Comparison of ENCODE assay signal across 15 cellular contexts in the genomic region with DNA sequence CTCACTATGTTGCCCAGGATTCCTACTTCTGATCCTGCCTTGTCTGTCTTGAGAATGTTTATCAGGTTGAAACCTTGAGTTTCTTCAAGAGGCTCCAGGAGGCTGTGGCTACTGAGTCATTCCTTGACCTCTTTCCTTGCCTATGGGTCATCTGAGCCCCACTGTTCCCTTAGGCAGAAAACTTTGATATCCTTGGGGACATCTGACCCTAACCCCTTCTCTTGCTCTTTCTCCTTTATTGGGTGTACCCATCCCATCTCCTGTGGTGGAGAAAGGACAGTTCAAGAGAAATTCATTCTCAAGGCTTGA.
"Had no signal": no experiment of that assay in that cellular context is flagged by ENCODE, and none has a peak within 500 bp of the region (broad histone marks: within the 10 kb centered on the region; RNA-seq: fewer than 3 reads in every experiment).

No MANE protein-coding gene starts in this region.

- ATAC-seq: stimulated activated naive B cell treated with anti-CD40 and anti-IgM and Interleukin-4, amounts not matched to agents 10 μg/mL and 1 μg/mL and 100 μg/mL, for 72 hours; WTC11 had no signal

- H3K4me1 ChIP-seq: pancreas had no signal

- H3K4me3 ChIP-seq: heart left ventricle, pancreas, smooth muscle cell, transverse colon had no signal

- H3K9me3 ChIP-seq: heart left ventricle, pancreas, transverse colon had no signal

- FAIRE-seq: endometrium, frontal cortex, pancreas had no signal

- H3K4me3 Mint-ChIP-seq: activated CD4-positive, alpha-beta T cell treated with anti-CD3 and anti-CD28 coated beads, Interleukin-2, amount 10 ng/mL, durations not matched to agents 7 days and 5 days; activated naive CD4-positive, alpha-beta T cell treated with anti-CD3 and anti-CD28 coated beads, Interleukin-2, amount 50 U/mL, for 24 hours; memory B cell; stimulated activated naive B cell treated with anti-CD40 and anti-IgM and Interleukin-4, amounts not matched to agents 10 μg/mL and 1 μg/mL and 100 μg/mL, for 72 hours; T-helper 1 cell treated with Interleukin-12 subunit alpha and Interleukin-12 subunit beta and Interleukin-4 antibody, amounts not matched to agents 30 μg/mL and 1 μg/mL, for 36 hours; WTC11 had no signal

- H3K4me2 ChIP-seq: smooth muscle cell had no signal

- H3K4me1 Mint-ChIP-seq: activated CD4-positive, alpha-beta T cell treated with anti-CD3 and anti-CD28 coated beads, Interleukin-2, amount 10 ng/mL, durations not matched to agents 7 days and 5 days; activated naive CD4-positive, alpha-beta T cell treated with anti-CD3 and anti-CD28 coated beads, Interleukin-2, amount 50 U/mL, for 24 hours had no signal

- H3K27me3 ChIP-seq: brain microvascular endothelial cell, heart left ventricle, pancreas, transverse colon had no signal

- H3K36me3 Mint-ChIP-seq: activated naive CD4-positive, alpha-beta T cell treated with anti-CD3 and anti-CD28 coated beads, Interleukin-2, amount 50 U/mL, for 24 hours; memory B cell; stimulated activated naive B cell treated with anti-CD40 and anti-IgM and Interleukin-4, amounts not matched to agents 10 μg/mL and 1 μg/mL and 100 μg/mL, for 72 hours; WTC11 had no signal

- H3K36me3 ChIP-seq: brain microvascular endothelial cell, heart left ventricle, pancreas, transverse colon had no signal

- DNase-seq: activated CD4-positive, alpha-beta T cell treated with anti-CD3 and anti-CD28 coated beads, Interleukin-2, amount 10 ng/mL, durations not matched to agents 7 days and 5 days; activated CD8-positive, alpha-beta memory T cell treated with anti-CD3 and anti-CD28 coated beads for 24 hours; amniotic stem cell; brain microvascular endothelial cell; pancreas; stimulated activated naive B cell treated with anti-CD40 and anti-IgM and Interleukin-4, amounts not matched to agents 10 μg/mL and 1 μg/mL and 100 μg/mL, for 72 hours; transverse colon had no signal

- H3K27ac ChIP-seq: brain microvascular endothelial cell, pancreas, transverse colon had no signal

- H3K9me3 Mint-ChIP-seq: activated CD4-positive, alpha-beta T cell treated with anti-CD3 and anti-CD28 coated beads, Interleukin-2, amount 10 ng/mL, durations not matched to agents 7 days and 5 days; activated naive CD4-positive, alpha-beta T cell treated with anti-CD3 and anti-CD28 coated beads, Interleukin-2, amount 50 U/mL, for 24 hours; memory B cell; stimulated activated naive B cell treated with anti-CD40 and anti-IgM and Interleukin-4, amounts not matched to agents 10 μg/mL and 1 μg/mL and 100 μg/mL, for 72 hours; T-helper 1 cell treated with Interleukin-12 subunit alpha and Interleukin-12 subunit beta and Interleukin-4 antibody, amounts not matched to agents 30 μg/mL and 1 μg/mL, for 36 hours; WTC11 had no signal

- H3K27ac Mint-ChIP-seq: activated CD4-positive, alpha-beta T cell treated with anti-CD3 and anti-CD28 coated beads, Interleukin-2, amount 10 ng/mL, durations not matched to agents 7 days and 5 days; activated naive CD4-positive, alpha-beta T cell treated with anti-CD3 and anti-CD28 coated beads, Interleukin-2, amount 50 U/mL, for 24 hours; memory B cell; stimulated activated naive B cell treated with anti-CD40 and anti-IgM and Interleukin-4, amounts not matched to agents 10 μg/mL and 1 μg/mL and 100 μg/mL, for 72 hours; T-helper 1 cell treated with Interleukin-12 subunit alpha and Interleukin-12 subunit beta and Interleukin-4 antibody, amounts not matched to agents 30 μg/mL and 1 μg/mL, for 36 hours; WTC11 had no signal
